ENCODE assay signal across 11 cellular contexts in the genomic region with DNA sequence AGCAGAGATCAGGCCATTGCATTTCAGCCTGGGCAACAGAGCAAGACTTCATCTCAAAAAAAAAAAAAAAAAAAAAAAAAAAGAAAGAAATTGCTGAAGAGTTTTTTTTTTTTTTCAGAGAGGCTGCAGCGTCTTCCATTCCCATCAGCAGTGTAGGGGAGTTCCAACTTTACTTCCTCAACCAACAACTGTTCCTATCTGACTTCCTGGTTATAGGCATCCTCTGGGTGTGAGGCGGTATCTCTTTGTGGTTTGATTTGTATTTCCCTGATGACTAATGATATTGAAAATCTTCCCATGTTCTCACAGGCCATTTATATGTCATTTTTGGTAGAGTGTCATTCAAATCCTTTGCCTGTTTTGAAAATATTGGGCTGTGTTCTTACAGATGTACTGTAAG.
DNase-seq lines count a peak whose midpoint lies in the region; ATAC-seq lines count a peak whose summit lies in the region.
"Had no signal": no experiment of that assay in that cellular context is flagged by ENCODE, and none has a peak within 500 bp of the region (broad histone marks: within the 10 kb centered on the region; RNA-seq: fewer than 3 reads in every experiment).

No MANE protein-coding gene starts in this region.

- no peaks in the 10 kb centered on the region for H3K27me3 Mint-ChIP-seq in dendritic cell treated with granulocyte-macrophage colony-stimulating factor and Interleukin-4, amounts not matched to agents 40 ng/mL and 50 ng/mL, for 4 days

- DNase-seq in GDM1 (lab: John Stamatoyannopoulos, UW) (peak; percentile 43), NCI-H226 (peak; percentile 47), medulla oblongata (ENCODE audit: extremely low spot score) (peak; percentile 49), cerebellar cortex (ENCODE audit: low spot score) (no peak)
- DNase-seq: DMS79, NCI-H1436, NCI-H774, nephron progenitor cell had no signal

- H3K27ac Mint-ChIP-seq in dendritic cell treated with granulocyte-macrophage colony-stimulating factor and Interleukin-4, amounts not matched to agents 40 ng/mL and 50 ng/mL, for 4 days, result peak overlapping the region; percentile 47
- H3K27ac Mint-ChIP-seq: nephron progenitor cell had no signal

- H3K4me1 Mint-ChIP-seq in dendritic cell treated with granulocyte-macrophage colony-stimulating factor and Interleukin-4, amounts not matched to agents 40 ng/mL and 50 ng/mL, for 4 days (ENCODE audit: low read depth), result peaks cover 30% of the 10 kb centered on the region
- H3K4me1 Mint-ChIP-seq: nephron progenitor cell had no signal

- H3K4me3 Mint-ChIP-seq in dendritic cell treated with granulocyte-macrophage colony-stimulating factor and Interleukin-4, amounts not matched to agents 40 ng/mL and 50 ng/mL, for 4 days, result no peak overlapping the region
- H3K4me3 Mint-ChIP-seq: nephron progenitor cell had no signal

- ATAC-seq in HG03432 (IDR thresholded peaks at IDR 0.05; ENCODE audit: unreplicated experiment) (no peak), GM21529 (IDR thresholded peaks at IDR 0.05; ENCODE audit: unreplicated experiment) (no peak)

- H3K36me3 Mint-ChIP-seq in dendritic cell treated with granulocyte-macrophage colony-stimulating factor and Interleukin-4, amounts not matched to agents 40 ng/mL and 50 ng/mL, for 4 days (ENCODE audit: low read depth), result no peaks in the 10 kb centered on the region

- no peaks in the 10 kb centered on the region for H3K9me3 Mint-ChIP-seq in dendritic cell treated with granulocyte-macrophage colony-stimulating factor and Interleukin-4, amounts not matched to agents 40 ng/mL and 50 ng/mL, for 4 days
- H3K9me3 Mint-ChIP-seq: nephron progenitor cell had no signal

- intact Hi-C loops in dendritic cell treated with granulocyte-macrophage colony-stimulating factor and Interleukin-4, amounts not matched to agents 40 ng/mL and 50 ng/mL, for 4 days (cut with micrococcal nuclease), result no loop called here
